1 cellular context compared by ENCODE assay signal in the genomic region with DNA sequence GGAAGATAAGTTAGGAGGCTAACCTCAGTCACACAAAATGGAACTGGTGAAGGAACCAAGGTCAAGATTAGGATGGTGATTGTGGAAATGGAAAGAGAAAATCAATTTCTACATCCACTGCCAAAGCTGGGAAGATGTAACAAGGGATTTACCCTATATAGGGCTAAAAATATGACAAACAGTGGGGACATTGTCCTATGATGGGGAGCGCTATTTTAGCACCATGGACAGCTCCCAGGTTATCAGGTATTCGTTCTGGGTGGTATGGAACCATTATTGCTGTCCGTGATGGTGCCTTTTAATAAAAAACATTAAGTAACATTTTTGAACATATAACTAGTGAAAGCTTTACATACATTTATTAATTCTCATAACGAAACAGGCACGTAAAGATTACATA.
TF ChIP-seq lines count a peak whose summit lies in the region.

No MANE protein-coding gene starts in this region.

TF ChIP-seq in IMR-90, 13 proteins besides CTCF, POLR2A, EP300 and RAD21 (continued from another document):
- TF ChIP-seq USF2 (IDR thresholded peaks at IDR 0.05; ENCODE audit: low read depth, low read length), result no peak
- TF ChIP-seq NFE2L2 (IDR thresholded peaks at IDR 0.05; ENCODE audit: low read depth, low read length), result no peak
- no peak for TF ChIP-seq RFX5 (IDR thresholded peaks at IDR 0.05; ENCODE audit: low read depth, low read length)
- TF ChIP-seq BHLHE40 (IDR thresholded peaks at IDR 0.05; ENCODE audit: low read depth, low read length), result no peak
- no peak for TF ChIP-seq CHD1 (IDR thresholded peaks at IDR 0.05; ENCODE audit: low read depth, low read length)
- TF ChIP-seq FOS (IDR thresholded peaks at IDR 0.05; ENCODE audit: low read depth, low read length), result no peak
- no peak for TF ChIP-seq ELK1 (IDR thresholded peaks at IDR 0.05; ENCODE audit: borderline replicate concordance, low read depth, low read length)
